ENCODE assay signal across 25 cellular contexts in the genomic region with DNA sequence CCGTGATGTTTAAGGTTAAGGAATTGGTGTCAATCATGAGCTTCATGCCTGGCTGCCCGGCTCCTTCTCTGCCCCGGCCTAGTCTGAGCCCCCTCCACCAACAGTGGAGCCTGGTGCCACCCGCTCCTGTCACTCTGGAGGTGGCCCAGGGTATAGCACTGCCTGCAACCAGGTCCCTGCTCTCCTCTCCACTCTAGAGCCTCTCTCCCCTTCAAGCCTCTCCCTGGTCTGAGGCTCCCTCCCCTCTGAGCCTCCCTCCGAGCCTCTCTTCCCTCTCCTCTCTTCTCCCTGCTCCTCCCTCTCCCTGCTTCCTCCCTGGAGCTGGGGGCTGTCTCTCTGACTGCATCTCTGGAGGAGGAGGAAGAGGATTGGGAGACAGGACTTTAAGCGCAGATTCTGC. TPM values are rescaled to one million over a fixed set of nuclear protein-coding genes. Genes with fewer than 3 reads are reported as not detected.
DNase-seq lines count a peak whose midpoint lies in the region; ATAC-seq and TF ChIP-seq lines count a peak whose summit lies in the region.
"Had no signal": no experiment of that assay in that cellular context is flagged by ENCODE, and none has a peak within 500 bp of the region (broad histone marks: within the 10 kb centered on the region; RNA-seq: fewer than 3 reads in every experiment).

No MANE protein-coding gene starts in this region.

- H3K36me3 ChIP-seq in BLaER1 (no peaks in the 10 kb centered on the region; the same call in 1 of the 2 replicates), GM23338 (ENCODE audit: insufficient read depth) (no peaks in the 10 kb centered on the region), WERI-Rb-1 (no peaks in the 10 kb centered on the region)
- H3K36me3 ChIP-seq: BE2C, left ventricle myocardium inferior, SJSA1, uterus had no signal

- H3K79me2 ChIP-seq in GM23338 (replicated peaks; ENCODE audit: insufficient read depth): no peaks in the 10 kb centered on the region

- POLR2A ChIA-PET in activated CD8-positive, alpha-beta T cell treated with anti-CD3 and anti-CD28 coated beads for 36 hours (lab: Charles Lee): no interaction called here

- H3K27me3 Mint-ChIP-seq in GM23338 (ENCODE audit: insufficient read depth, low read depth, poor library complexity) (peaks cover 3% of the 10 kb centered on the region), neural crest cell (ENCODE audit: low read depth) (peaks cover 4% of the 10 kb centered on the region)
- peaks cover 75% of the 10 kb centered on the region for H3K27me3 Mint-ChIP-seq in stimulated activated memory B cell treated with anti-CD40 and anti-IgM and Interleukin-4, amounts not matched to agents 10 μg/mL and 1 μg/mL and 100 μg/mL, for 72 hours
- no peaks in the 10 kb centered on the region for H3K27me3 Mint-ChIP-seq in activated CD8-positive, alpha-beta T cell treated with anti-CD3 and anti-CD28 coated beads for 36 hours

- peak; percentile 44 for ATAC-seq in GM23338
- ATAC-seq in stimulated activated memory B cell treated with anti-CD40 and anti-IgM and Interleukin-4, amounts not matched to agents 10 μg/mL and 1 μg/mL and 100 μg/mL, for 72 hours: no peak
- no peak for ATAC-seq in activated CD8-positive, alpha-beta T cell treated with anti-CD3 and anti-CD28 coated beads for 36 hours
- ATAC-seq: effector memory CD8-positive, alpha-beta T cell; psoas muscle; stimulated activated naive CD8-positive, alpha-beta T cell treated with anti-CD3 and anti-CD28 coated beads, Interleukin-15, Interleukin-2, amounts not matched to agents 100 U/mL and 50 U/mL, for 24 hours had no signal

- H3K27ac ChIP-seq in BLaER1: no peak overlapping the region
- H3K27ac ChIP-seq in GM23338 (ENCODE audit: low read depth): no peak overlapping the region
- no peak overlapping the region for H3K27ac ChIP-seq in WERI-Rb-1
- H3K27ac ChIP-seq: left ventricle myocardium inferior, psoas muscle, SJSA1, skin epidermis, uterus had no signal

- H3K4me1 Mint-ChIP-seq in GM23338 (peaks cover 8% of the 10 kb centered on the region; the same call in 2 of the 3 replicates), neural crest cell (peaks cover 16% of the 10 kb centered on the region)
- H3K4me1 Mint-ChIP-seq in stimulated activated memory B cell treated with anti-CD40 and anti-IgM and Interleukin-4, amounts not matched to agents 10 μg/mL and 1 μg/mL and 100 μg/mL, for 72 hours: peaks cover 6% of the 10 kb centered on the region
- H3K4me1 Mint-ChIP-seq in activated CD8-positive, alpha-beta T cell treated with anti-CD3 and anti-CD28 coated beads for 36 hours (ENCODE audit: low read depth): peaks cover 13% of the 10 kb centered on the region
- H3K4me1 Mint-ChIP-seq: activated CD4-positive, alpha-beta T cell treated with anti-CD3 and anti-CD28 coated beads, Interleukin-2, amount 10 ng/mL, durations not matched to agents 24 days and 14 days had no signal

- H3K9me2 ChIP-seq in GM23338 (ENCODE audit: insufficient read depth): no peaks in the 10 kb centered on the region

- no peak overlapping the region for H3K9ac ChIP-seq in BLaER1

- 0 out of 2 replicates have a peak, but pooled peaks cover 2% of the 10 kb centered on the region for H3F3A ChIP-seq in GM23338 (replicated peaks; ENCODE audit: low read depth)

- H3K27me3 ChIP-seq in BLaER1 (no peaks in the 10 kb centered on the region), GM23338 (ENCODE audit: insufficient read depth) (no peaks in the 10 kb centered on the region), WERI-Rb-1 (ENCODE audit: insufficient read depth, low read depth, severe bottlenecking) (no peaks in the 10 kb centered on the region)
- H3K27me3 ChIP-seq: BE2C had no signal

- H3K4me3 ChIP-seq in BLaER1: no peak overlapping the region
- no peak overlapping the region for H3K4me3 ChIP-seq in GM23338
- H3K4me3 ChIP-seq in WERI-Rb-1 (ENCODE audit: low read depth, low read length): no peak overlapping the region
- H3K4me3 ChIP-seq: left ventricle myocardium inferior, psoas muscle, SJSA1, skin epidermis, uterus had no signal

- H3K4me3 Mint-ChIP-seq in GM23338 (no peak overlapping the region), neural crest cell (no peak overlapping the region)
- no peak overlapping the region for H3K4me3 Mint-ChIP-seq in stimulated activated memory B cell treated with anti-CD40 and anti-IgM and Interleukin-4, amounts not matched to agents 10 μg/mL and 1 μg/mL and 100 μg/mL, for 72 hours
- no peak overlapping the region for H3K4me3 Mint-ChIP-seq in activated CD8-positive, alpha-beta T cell treated with anti-CD3 and anti-CD28 coated beads for 36 hours
- H3K4me3 Mint-ChIP-seq: activated CD4-positive, alpha-beta T cell treated with anti-CD3 and anti-CD28 coated beads, Interleukin-2, amount 10 ng/mL, durations not matched to agents 24 days and 14 days; effector memory CD8-positive, alpha-beta T cell had no signal

- DNase-seq in GM23338 (ENCODE audit: low spot score) (no peak), WERI-Rb-1 (no peak), neural crest cell (ENCODE audit: low read depth, low spot score) (no peak), HPDE6-E6E7 (ENCODE audit: extremely low spot score) (no peak)
- no peak for DNase-seq in activated CD8-positive, alpha-beta T cell treated with anti-CD3 and anti-CD28 coated beads for 36 hours
- DNase-seq: activated CD4-positive, alpha-beta T cell treated with anti-CD3 and anti-CD28 coated beads, Interleukin-2, amount 10 ng/mL, durations not matched to agents 24 days and 14 days; activated effector memory CD4-positive, alpha-beta T cell treated with anti-CD3 and anti-CD28 coated beads, Interleukin-2, amount 50 U/mL, for 16 hours; activated T-cell treated with anti-CD3 and anti-CD28 coated beads, Interleukin-2, amount 50 U/mL, for 1 hour; BE2C; central memory CD4-positive, alpha-beta T cell; effector memory CD8-positive, alpha-beta T cell; Kasumi-1; left ventricle myocardium inferior; mesendoderm; NCI-H446; NCI-H774; nucleus accumbens; stimulated activated naive CD8-positive, alpha-beta T cell treated with anti-CD3 and anti-CD28 coated beads, Interleukin-15, Interleukin-2, amounts not matched to agents 100 U/mL and 50 U/mL, for 24 hours; uterus had no signal

- CTCF ChIA-PET in activated CD8-positive, alpha-beta T cell treated with anti-CD3 and anti-CD28 coated beads for 36 hours (lab: Charles Lee): interaction anchor here (1.2 kb wide), 1 partner anchor 27 kb away, joined by 4 read pairs; no protein-coding TSS in a partner anchor

- H3K27ac Mint-ChIP-seq in GM23338: no peak overlapping the region
- H3K27ac Mint-ChIP-seq in neural crest cell (ENCODE audit: unreplicated experiment): peak overlapping the region; percentile 43
- H3K27ac Mint-ChIP-seq in stimulated activated memory B cell treated with anti-CD40 and anti-IgM and Interleukin-4, amounts not matched to agents 10 μg/mL and 1 μg/mL and 100 μg/mL, for 72 hours: no peak overlapping the region
- H3K27ac Mint-ChIP-seq in activated CD8-positive, alpha-beta T cell treated with anti-CD3 and anti-CD28 coated beads for 36 hours: no peak overlapping the region
- H3K27ac Mint-ChIP-seq: activated CD4-positive, alpha-beta T cell treated with anti-CD3 and anti-CD28 coated beads, Interleukin-2, amount 10 ng/mL, durations not matched to agents 24 days and 14 days; effector memory CD8-positive, alpha-beta T cell had no signal

- no peaks in the 10 kb centered on the region for H4K20me1 ChIP-seq in BLaER1
- H4K20me1 ChIP-seq in GM23338 (replicated peaks; ENCODE audit: insufficient read depth): no peaks in the 10 kb centered on the region

- peak overlapping the region; percentile 19; the same call in 1 of the 2 replicates for H3K4me2 ChIP-seq in BLaER1
- no peak overlapping the region for H3K4me2 ChIP-seq in GM23338

- TF ChIP-seq CTCF in GM23338 (conservative IDR thresholded peaks at IDR 0.05; ENCODE audit: low read depth in 2 of 2) (no peak), WERI-Rb-1 (IDR thresholded peaks at IDR 0.05; ENCODE audit: low read depth, low read length) (0 out of 2 replicates have a peak, but pooled peaks have one; percentile 17), neural crest cell (conservative IDR thresholded peaks at IDR 0.05) (no peak)
- TF ChIP-seq CTCF in activated CD8-positive, alpha-beta T cell treated with anti-CD3 and anti-CD28 coated beads for 36 hours (IDR thresholded peaks at IDR 0.05): no peak

- H3K4me1 ChIP-seq in BLaER1 (peaks cover 75% of the 10 kb centered on the region), GM23338 (ENCODE audit: insufficient read depth) (no peaks in the 10 kb centered on the region; the same call in 1 of the 2 replicates)
- H3K4me1 ChIP-seq: psoas muscle, SJSA1, uterus had no signal

- H3K9me3 ChIP-seq in BLaER1: no peaks in the 10 kb centered on the region
- H3K9me3 ChIP-seq in WERI-Rb-1 (ENCODE audit: severe bottlenecking): no peaks in the 10 kb centered on the region
- H3K9me3 ChIP-seq: BE2C, left ventricle myocardium inferior, psoas muscle, SJSA1, uterus had no signal

- H2AFZ ChIP-seq in GM23338: no peak overlapping the region

- no peaks in the 10 kb centered on the region for H3K9me3 Mint-ChIP-seq in GM23338
- no peaks in the 10 kb centered on the region for H3K9me3 Mint-ChIP-seq in neural crest cell
- no peaks in the 10 kb centered on the region for H3K9me3 Mint-ChIP-seq in stimulated activated memory B cell treated with anti-CD40 and anti-IgM and Interleukin-4, amounts not matched to agents 10 μg/mL and 1 μg/mL and 100 μg/mL, for 72 hours
- no peaks in the 10 kb centered on the region for H3K9me3 Mint-ChIP-seq in activated CD8-positive, alpha-beta T cell treated with anti-CD3 and anti-CD28 coated beads for 36 hours
- H3K9me3 Mint-ChIP-seq: activated CD4-positive, alpha-beta T cell treated with anti-CD3 and anti-CD28 coated beads, Interleukin-2, amount 10 ng/mL, durations not matched to agents 24 days and 14 days; effector memory CD8-positive, alpha-beta T cell had no signal

- intact Hi-C loops in activated CD8-positive, alpha-beta T cell treated with anti-CD3 and anti-CD28 coated beads for 36 hours (cut with micrococcal nuclease): no loop called here

- H3K36me3 Mint-ChIP-seq in GM23338 (ENCODE audit: low read depth): no peaks in the 10 kb centered on the region
- no peaks in the 10 kb centered on the region for H3K36me3 Mint-ChIP-seq in neural crest cell (ENCODE audit: low read depth)
- no peaks in the 10 kb centered on the region for H3K36me3 Mint-ChIP-seq in stimulated activated memory B cell treated with anti-CD40 and anti-IgM and Interleukin-4, amounts not matched to agents 10 μg/mL and 1 μg/mL and 100 μg/mL, for 72 hours
- H3K36me3 Mint-ChIP-seq in activated CD8-positive, alpha-beta T cell treated with anti-CD3 and anti-CD28 coated beads for 36 hours (ENCODE audit: low read depth): no peaks in the 10 kb centered on the region

RNA-seq across cellular contexts. Expression of a gene that starts 31.3 kb away (rescaled TPM):
- total RNA-seq in GM23338 (2014; rRNA removed; shearing (Covaris generic)): 24.3 and 26.0 TPM in 2 replicates
- polyA plus RNA-seq in GM23338 (2016; fragmentation: Nextera tagmentation; extraction: Ambion mirVana): 19.7 and 20.9 TPM in 2 replicates
- 19.4 and 22.2 TPM in 2 replicates for total RNA-seq in neural crest cell
- 10 to 100 TPM; 18.5 to 18.9 TPM for total RNA-seq in activated CD8-positive, alpha-beta T cell treated with anti-CD3 and anti-CD28 coated beads for 36 hours

RNA-seq across cellular contexts. Expression of a gene that starts 39.6 kb away (rescaled TPM):
- 48.8 and 50.6 TPM in 2 replicates for total RNA-seq in GM23338 (2014; rRNA removed; shearing (Covaris generic))
- polyA plus RNA-seq in GM23338 (2016; fragmentation: Nextera tagmentation; extraction: Ambion mirVana): 9.6 and 12.3 TPM in 2 replicates
- 36.7 and 38.5 TPM in 2 replicates for total RNA-seq in neural crest cell
- total RNA-seq in activated CD8-positive, alpha-beta T cell treated with anti-CD3 and anti-CD28 coated beads for 36 hours: 10 to 100 TPM; 53.6 to 55.2 TPM

RNA-seq across cellular contexts. Expression of a gene that starts 51.8 kb away (rescaled TPM):
- total RNA-seq in GM23338 (2014; rRNA removed; shearing (Covaris generic)): 110 and 113 TPM in 2 replicates
- polyA plus RNA-seq in GM23338 (2016; fragmentation: Nextera tagmentation; extraction: Ambion mirVana): 74.9 and 79.4 TPM in 2 replicates
- total RNA-seq in neural crest cell: 3.8 and 4.6 TPM in 2 replicates
- total RNA-seq in activated CD8-positive, alpha-beta T cell treated with anti-CD3 and anti-CD28 coated beads for 36 hours: not detected
- total RNA-seq: activated CD4-positive, alpha-beta T cell treated with anti-CD3 and anti-CD28 coated beads, Interleukin-2, amount 10 ng/mL, durations not matched to agents 24 days and 14 days; H4; SJSA1 had no signal

RNA-seq across cellular contexts. Expression of a gene that starts 56.4 kb away (rescaled TPM):
- 1.4 and 1.7 TPM in 2 replicates for total RNA-seq in GM23338 (2014; rRNA removed; shearing (Covaris generic))
- polyA plus RNA-seq in GM23338 (2016; fragmentation: Nextera tagmentation; extraction: Ambion mirVana): 0.15 and 0.52 TPM in 2 replicates
- total RNA-seq in neural crest cell: not detected in 2 replicates
- not detected for total RNA-seq in activated CD8-positive, alpha-beta T cell treated with anti-CD3 and anti-CD28 coated beads for 36 hours
- total RNA-seq: activated CD4-positive, alpha-beta T cell treated with anti-CD3 and anti-CD28 coated beads, Interleukin-2, amount 10 ng/mL, durations not matched to agents 24 days and 14 days; H4; left ventricle myocardium inferior; SJSA1; uterus had no signal

Comparison
In these comparisons a context has a peak if more than half of its experiments do, and no peak if none do; other contexts are left out.
1. RNA of a gene that starts 51.8 kb away (total RNA-seq): 110 to 113 TPM in GM23338; 3.8 to 4.6 TPM in neural crest cell and not detected in activated CD8-positive, alpha-beta T cell treated with anti-CD3 and anti-CD28 coated beads for 36 hours; every median in the first group is over 10 times any median in the second.